Comparison of ENCODE assay signal across 13 cellular contexts in the genomic region with DNA sequence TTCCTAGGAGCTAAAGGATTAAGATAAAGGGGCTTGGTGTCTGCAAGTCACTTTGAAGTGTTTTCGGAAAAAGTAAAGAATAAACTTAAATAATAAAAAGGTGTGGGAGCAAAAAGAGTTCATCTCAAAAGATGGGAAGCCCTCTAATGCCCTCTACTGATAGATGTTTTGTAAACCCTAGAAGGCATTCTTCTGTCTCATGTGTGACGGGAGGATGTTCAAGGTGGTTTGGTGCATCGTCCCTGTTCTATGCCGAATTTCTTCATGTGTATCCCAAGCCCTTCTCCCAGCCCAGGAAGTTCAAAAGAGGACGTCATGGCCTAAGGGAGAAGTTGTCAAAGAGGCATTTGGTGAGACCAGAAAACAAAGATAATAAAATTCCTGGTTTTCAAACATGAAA. TPM values are rescaled to one million over a fixed set of nuclear protein-coding genes. Genes with fewer than 3 reads are reported as not detected.
A peak's percentile ranks its signal among the peaks of the same experiment; 100 is the strongest.
DNase-seq lines count a peak whose midpoint lies in the region; TF ChIP-seq lines count a peak whose summit lies in the region.
"Had no signal": no experiment of that assay in that cellular context is flagged by ENCODE, and none has a peak within 500 bp of the region (broad histone marks: within the 10 kb centered on the region; RNA-seq: fewer than 3 reads in every experiment).

No MANE protein-coding gene starts in this region.

- no peak overlapping the region for H3K27ac ChIP-seq in effector memory CD4-positive, alpha-beta T cell (ENCODE audit: insufficient read depth, low read length, poor library complexity, severe bottlenecking)
- H3K27ac ChIP-seq: upper lobe of left lung had no signal

- no peak overlapping the region for H3K4me3 ChIP-seq in GM12864 (ENCODE audit: low read depth, low read length)
- no peak overlapping the region for H3K4me3 ChIP-seq in effector memory CD4-positive, alpha-beta T cell (ENCODE audit: insufficient read depth, low read depth, low read length, poor library complexity, severe bottlenecking)
- H3K4me3 ChIP-seq: upper lobe of left lung had no signal

- no peaks in the 10 kb centered on the region for H3K27me3 ChIP-seq in effector memory CD4-positive, alpha-beta T cell (replicated peaks; ENCODE audit: control insufficient read depth, insufficient read depth, low read length, poor library complexity, severe bottlenecking)
- H3K27me3 ChIP-seq: upper lobe of left lung had no signal

- no peaks in the 10 kb centered on the region for H3K9me3 ChIP-seq in effector memory CD4-positive, alpha-beta T cell (ENCODE audit: control insufficient read depth, low read length)
- H3K9me3 ChIP-seq: upper lobe of left lung had no signal

- peak; percentile 51 for TF ChIP-seq CTCF in GM12864 (IDR thresholded peaks at IDR 0.05; ENCODE audit: low read depth, low read length, missing control alignments)

- peak; percentile 30 for DNase-seq in ACHN
- DNase-seq in GM12864 (ENCODE audit: low read depth), result no peak
- DNase-seq in NCI-H2171 treated with DMSO at 0.1 percent for 48 hours (lab: John Stamatoyannopoulos, UW), result peak; percentile 45
- peak; percentile 21 for DNase-seq in dermis blood vessel endothelial cell
- no peak for DNase-seq in effector memory CD4-positive, alpha-beta T cell
- no peak for DNase-seq in NCI-H2227 (lab: John Stamatoyannopoulos, UW; ENCODE audit: unreplicated experiment)
- no peak for DNase-seq in mucosa of gallbladder (ENCODE audit: low spot score)
- DNase-seq in GM19240 (ENCODE audit: insufficient read length, low spot score), result no peak
- DNase-seq: activated naive CD8-positive, alpha-beta T cell treated with anti-CD3 and anti-CD28 coated beads for 36 hours; GF-D8; NCI-H524 treated with DMSO at 0.1 percent for 48 hours; upper lobe of left lung had no signal

- H3K4me1 ChIP-seq in effector memory CD4-positive, alpha-beta T cell (ENCODE audit: control insufficient read depth, insufficient read depth, low read length, poor library complexity, severe bottlenecking), result no peaks in the 10 kb centered on the region

- H3K36me3 ChIP-seq in effector memory CD4-positive, alpha-beta T cell (ENCODE audit: control insufficient read depth, insufficient read depth, low read length), result peaks cover 6% of the 10 kb centered on the region

- in situ Hi-C loops in ACHN (cut with HindIII; ENCODE audit: low pct_ligation_motif_present, low pct_unique_long_range_greater_than_20kb, low sequenced_read_pairs), result no loop called here

RNA-seq across cellular contexts. Expression of a gene that starts 37.2 kb away (rescaled TPM):
- not detected in 2 replicates for total RNA-seq in dermis blood vessel endothelial cell
- total RNA-seq in mucosa of gallbladder, result 1.3 TPM
- total RNA-seq: activated naive CD8-positive, alpha-beta T cell treated with anti-CD3 and anti-CD28 coated beads for 36 hours; myocyte had no signal

Comparison
In these comparisons a context has a peak if more than half of its experiments do, and no peak if none do; other contexts are left out.
1. DNase-seq: peak in ACHN (single experiment), NCI-H2171 treated with DMSO at 0.1 percent for 48 hours (single experiment) and dermis blood vessel endothelial cell (single experiment); none in GM12864 (single experiment), effector memory CD4-positive, alpha-beta T cell (0 of 3), NCI-H2227 (single experiment), mucosa of gallbladder (single experiment) and GM19240 (single experiment).